14 cellular contexts compared by ENCODE assay signal in genomic region chr4:85491527-85491926, GRCh38. TPM values are rescaled to one million over a fixed set of nuclear protein-coding genes. Genes with fewer than 3 reads are reported as not detected.
DNase-seq lines count a peak whose midpoint lies in the region; ATAC-seq and TF ChIP-seq lines count a peak whose summit lies in the region.
"Had no signal": no experiment of that assay in that cellular context is flagged by ENCODE, and none has a peak within 500 bp of the region (broad histone marks: within the 10 kb centered on the region; RNA-seq: fewer than 3 reads in every experiment).

No MANE protein-coding gene starts in this region.

- H3K27ac ChIP-seq in KMS-11: peak overlapping the region; percentile 44; the same call in 1 of the 2 replicates
- peak overlapping the region; percentile 59 for H3K27ac ChIP-seq in SU-DHL-6 (ENCODE audit: low read depth, low read length)
- no peak overlapping the region for H3K27ac ChIP-seq in thyroid gland
- H3K27ac ChIP-seq: GM23248, testis had no signal

- H3K4me2 ChIP-seq in KMS-11: peak overlapping the region; percentile 66
- H3K4me2 ChIP-seq in SU-DHL-6 (ENCODE audit: low read depth, low read length, poor library complexity, severe bottlenecking): peak overlapping the region; percentile 41

- H3K79me2 ChIP-seq in KMS-11 (ENCODE audit: insufficient read depth, low read depth) (no peaks in the 10 kb centered on the region), SU-DHL-6 (ENCODE audit: insufficient read depth, low read length) (peaks cover 66% of the 10 kb centered on the region)

- no peaks in the 10 kb centered on the region for H3K27me3 Mint-ChIP-seq in Caco-2 (ENCODE audit: insufficient read depth, unreplicated experiment)

- H3K4me1 Mint-ChIP-seq in Caco-2 (ENCODE audit: low read depth, unreplicated experiment): peaks cover 9% of the 10 kb centered on the region

- H3K9me3 ChIP-seq in BE2C (no peaks in the 10 kb centered on the region), SU-DHL-6 (ENCODE audit: insufficient read depth, low read length) (no peaks in the 10 kb centered on the region), Caco-2 (no peaks in the 10 kb centered on the region), thyroid gland (no peaks in the 10 kb centered on the region)
- H3K9me3 ChIP-seq: testis had no signal

- intact Hi-C loops in Caco-2 (cut with micrococcal nuclease; ENCODE audit: unreplicated experiment): no loop called here
- intact Hi-C loops in thyroid gland (cut with DNase I): no loop called here

- TF ChIP-seq CTCF in BE2C (IDR thresholded peaks at IDR 0.05; ENCODE audit: low read depth, low read length): no peak
- no peak for TF ChIP-seq CTCF in KMS-11 (conservative IDR thresholded peaks at IDR 0.05; ENCODE audit: low read depth, low read length)
- TF ChIP-seq CTCF in SU-DHL-6 (IDR thresholded peaks at IDR 0.05; ENCODE audit: insufficient read depth, low read length, poor library complexity, severe bottlenecking): no peak
- TF ChIP-seq CTCF in Caco-2 (IDR thresholded peaks at IDR 0.05; ENCODE audit: insufficient read depth in 1 of 2, low read depth in 1 of 2, low read length in 1 of 2, severe bottlenecking in 1 of 2, unreplicated experiment in 1 of 2): no peak
- TF ChIP-seq CTCF in thyroid gland (IDR thresholded peaks at IDR 0.05): no peak

- BruUV-seq in Caco-2 (replicated peaks; lab: Mats Ljungman, UMichigan): no TSS peak

- no peaks in the 10 kb centered on the region for H3K9me2 ChIP-seq in SU-DHL-6 (replicated peaks; ENCODE audit: insufficient read depth, low read length)

- H3K36me3 Mint-ChIP-seq in Caco-2 (ENCODE audit: insufficient read depth, unreplicated experiment): no peaks in the 10 kb centered on the region

- H3K27me3 ChIP-seq in BE2C (no peaks in the 10 kb centered on the region), KMS-11 (ENCODE audit: insufficient read depth, low read depth) (no peaks in the 10 kb centered on the region), SU-DHL-6 (ENCODE audit: low read length) (no peaks in the 10 kb centered on the region), Caco-2 (replicated peaks; ENCODE audit: control insufficient read depth, insufficient read depth, low read length) (no peaks in the 10 kb centered on the region), thyroid gland (no peaks in the 10 kb centered on the region)
- H3K27me3 ChIP-seq: testis had no signal

- CTCF ChIA-PET in Caco-2 (lab: Charles Lee): no interaction called here

- no peaks in the 10 kb centered on the region for H3K9me3 Mint-ChIP-seq in Caco-2 (ENCODE audit: unreplicated experiment)

- H3K4me1 ChIP-seq in BE2C (peaks cover 28% of the 10 kb centered on the region), KMS-11 (ENCODE audit: low read depth, poor library complexity, severe bottlenecking) (peaks cover 23% of the 10 kb centered on the region), Caco-2 (no peaks in the 10 kb centered on the region), thyroid gland (no peaks in the 10 kb centered on the region)
- H3K4me1 ChIP-seq: testis had no signal

- H3K27ac Mint-ChIP-seq in Caco-2 (ENCODE audit: unreplicated experiment): no peak overlapping the region

- no peak overlapping the region for H3K4me3 ChIP-seq in BE2C (ENCODE audit: low read depth, low read length)
- H3K4me3 ChIP-seq in KMS-11 (IDR thresholded peaks at IDR 0.05; ENCODE audit: insufficient read depth, low read depth, low read length): no peak overlapping the region
- no peak overlapping the region for H3K4me3 ChIP-seq in SU-DHL-6 (ENCODE audit: insufficient read depth, low read length, poor library complexity, severe bottlenecking)
- no peak overlapping the region for H3K4me3 ChIP-seq in Caco-2 (ENCODE audit: low read depth, low read length)
- no peak overlapping the region for H3K4me3 ChIP-seq in thyroid gland (replicated peaks in 1 of 3)
- H3K4me3 ChIP-seq: GM23248, testis had no signal

- H4K20me1 ChIP-seq in KMS-11 (ENCODE audit: insufficient read depth) (no peaks in the 10 kb centered on the region), SU-DHL-6 (ENCODE audit: low read depth, low read length) (no peaks in the 10 kb centered on the region)

- POLR2A ChIA-PET in Caco-2 (lab: Charles Lee): no interaction called here

- H3K36me3 ChIP-seq in BE2C (no peaks in the 10 kb centered on the region), KMS-11 (ENCODE audit: insufficient read depth) (no peaks in the 10 kb centered on the region), SU-DHL-6 (ENCODE audit: low read length) (no peaks in the 10 kb centered on the region), Caco-2 (ENCODE audit: control insufficient read depth, insufficient read depth, low read length) (no peaks in the 10 kb centered on the region), thyroid gland (no peaks in the 10 kb centered on the region)

- in situ Hi-C loops in G401 (cut with HindIII; ENCODE audit: low sequenced_read_pairs): no loop called here

- no peak for TF ChIP-seq POLR2A in thyroid gland (IDR thresholded peaks at IDR 0.05)

- H2AFZ ChIP-seq in KMS-11 (ENCODE audit: low read depth): 0 out of 2 replicates have a peak overlapping the region, but pooled peaks have one; percentile 17
- H2AFZ ChIP-seq in SU-DHL-6 (ENCODE audit: low read depth, low read length, severe bottlenecking): no peak overlapping the region
- H2AFZ ChIP-seq: GM23248 had no signal

- no peak overlapping the region for H3K4me3 Mint-ChIP-seq in Caco-2 (ENCODE audit: unreplicated experiment)
- H3K4me3 Mint-ChIP-seq: activated T-cell treated with anti-CD3 and anti-CD28 coated beads, Interleukin-2, amount 50 U/mL, for 4 hours had no signal

- DNase-seq in BE2C (peak; percentile 77), G401 (ENCODE audit: low spot score) (no peak), Caco-2 (no peak), thyroid gland (no peak)
- DNase-seq: activated T-cell treated with anti-CD3 and anti-CD28 coated beads, Interleukin-2, amount 50 U/mL, for 4 hours; GM23248; NCI-H524 treated with DMSO at 0.1 percent for 48 hours; T-helper 1 cell; testis had no signal

- ATAC-seq in GM21576 (IDR thresholded peaks at IDR 0.05; ENCODE audit: unreplicated experiment): peak; percentile 83
- ATAC-seq in HG03196 (IDR thresholded peaks at IDR 0.05; ENCODE audit: unreplicated experiment): no peak
- ATAC-seq: activated T-cell treated with anti-CD3 and anti-CD28 coated beads, Interleukin-2, amount 50 U/mL, for 4 hours; esophagus mucosa had no signal

- no peak overlapping the region for H3K9ac ChIP-seq in KMS-11
- no peak overlapping the region; the same call in 1 of the 2 replicates for H3K9ac ChIP-seq in SU-DHL-6 (ENCODE audit: low read length)
- H3K9ac ChIP-seq: GM23248 had no signal

- H3F3A ChIP-seq in SU-DHL-6 (ENCODE audit: insufficient read depth): 0 out of 2 replicates have a peak, but pooled peaks cover 11% of the 10 kb centered on the region

RNA-seq across cellular contexts. Expression of gene ARHGAP24, which starts 16.6 kb away (rescaled TPM):
- polyA plus RNA-seq in BE2C (2012; ENCODE audit: insufficient read depth, insufficient read length, low read depth): 0.79 TPM
- total RNA-seq in G401 (2014; rRNA removed; shearing (Covaris generic)): 1.5 and 4.6 TPM in 2 replicates
- 2.5 and 2.8 TPM in 2 replicates for total RNA-seq in Caco-2 (2022)
- 10 to 100 TPM; 20.8 to 70.3 (median 52.4) TPM for total RNA-seq in thyroid gland

Comparison
In these comparisons a context has a peak if more than half of its experiments do, and no peak if none do; other contexts are left out.
1. H3K27ac ChIP-seq: peak in KMS-11 (single experiment) and SU-DHL-6 (single experiment); none in thyroid gland (0 of 3).